10 cellular contexts compared by ENCODE assay signal in the genomic region with DNA sequence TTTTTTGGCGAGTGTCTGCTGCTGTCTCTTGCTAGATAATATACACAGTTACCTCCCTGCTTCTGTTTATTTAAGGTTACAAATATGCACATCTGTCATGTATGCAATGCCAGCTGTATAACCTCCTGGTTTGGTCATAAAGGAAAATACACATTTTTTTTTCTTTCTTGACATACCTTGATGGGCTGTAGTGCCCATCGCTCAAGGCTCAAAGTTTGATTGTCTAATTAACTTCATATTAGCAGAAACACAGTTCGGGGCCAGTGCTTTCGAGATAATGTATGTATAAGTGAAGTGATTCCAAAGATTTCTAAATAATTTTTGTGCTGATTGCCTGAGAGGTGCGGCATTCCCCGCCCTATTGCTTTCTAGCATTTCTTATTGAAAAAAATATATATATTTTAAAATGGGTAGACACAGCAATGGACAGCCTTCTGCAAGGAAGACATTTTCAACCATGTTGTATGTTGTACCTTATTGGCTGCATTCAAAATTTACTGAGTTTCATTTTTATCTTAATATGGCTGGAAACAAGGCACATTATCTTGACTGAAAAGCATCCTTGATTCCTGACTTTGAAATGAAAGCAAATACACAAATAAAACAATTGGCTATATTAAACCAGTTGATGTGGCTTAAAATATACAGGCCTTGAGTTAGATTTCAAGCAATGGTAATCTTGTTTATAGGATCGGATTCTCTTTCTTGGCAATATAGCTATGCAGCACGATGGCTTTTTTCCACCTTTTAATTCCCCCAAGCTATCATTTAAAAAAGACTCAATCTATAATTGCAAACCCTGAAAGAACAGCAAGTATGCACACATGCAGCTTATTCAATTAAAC.
DNase-seq lines count a peak whose midpoint lies in the region; ATAC-seq and TF ChIP-seq lines count a peak whose summit lies in the region.
"Had no signal": no experiment of that assay in that cellular context is flagged by ENCODE, and none has a peak within 500 bp of the region (broad histone marks: within the 10 kb centered on the region; RNA-seq: fewer than 3 reads in every experiment).

No MANE protein-coding gene starts in this region.

- TF ChIP-seq RAD21 in HCT116 (IDR thresholded peaks at IDR 0.05; ENCODE audit: low read depth), result no peak

- H3K9ac ChIP-seq in HCT116 (ENCODE audit: low read length), result no peak overlapping the region

- intact Hi-C loops in CD4-positive, alpha-beta T cell (cut with DNase I, micrococcal nuclease), result loop anchor here in 1 of 2 experiments (5.0 kb wide), 1 partner anchor 535 kb away; no protein-coding TSS in a partner anchor
- intact Hi-C loops in HCT116 (cut with micrococcal nuclease) (no loop called here), esophagus muscularis mucosa (cut with DNase I) (loop anchor here (5.0 kb wide), 1 partner anchor 535 kb away; no protein-coding TSS in a partner anchor)

- H3K27me3 ChIP-seq in CD4-positive, alpha-beta T cell (ENCODE audit: control insufficient read depth, insufficient read depth, low read length), result peaks cover 96% of the 10 kb centered on the region
- H3K27me3 ChIP-seq in HCT116 (ENCODE audit: insufficient read depth, low read length), result no peaks in the 10 kb centered on the region
- peaks cover 11 to 100% (median 91%) of the 10 kb centered on the region in 4 donors for H3K27me3 ChIP-seq in esophagus muscularis mucosa

- H3K36me3 ChIP-seq in HCT116 (ENCODE audit: control insufficient read depth in 1 of 2, insufficient read depth in 2 of 2, low read length in 2 of 2), result no peaks in the 10 kb centered on the region
- no peaks in the 10 kb centered on the region for H3K36me3 ChIP-seq in mesodermal cell (ENCODE audit: control insufficient read depth, insufficient read depth, low read length)
- H3K36me3 ChIP-seq in esophagus muscularis mucosa, result no peaks in the 10 kb centered on the region

- no peaks in the 10 kb centered on the region for H3K36me3 Mint-ChIP-seq in CD4-positive, alpha-beta T cell (ENCODE audit: low read depth)
- peaks cover 26% of the 10 kb centered on the region for H3K36me3 Mint-ChIP-seq in activated T-helper 17 cell treated with anti-CD3 and anti-CD28 coated beads, Interleukin-2, amount 50 U/mL, for 72 hours (ENCODE audit: low read depth)

- TF ChIP-seq CTCF in CD4-positive, alpha-beta T cell (IDR thresholded peaks at IDR 0.05), result no peak
- TF ChIP-seq CTCF in HCT116 (IDR thresholded peaks at IDR 0.05 in 2 of 3, conservative IDR thresholded peaks at IDR 0.05 in 1 of 3; ENCODE audit: borderline replicate concordance in 1 of 3, insufficient read depth in 1 of 3, low read depth in 2 of 3, low read length in 2 of 3), result no peak
- no peak for TF ChIP-seq CTCF in esophagus muscularis mucosa (IDR thresholded peaks at IDR 0.05)

- CTCF ChIA-PET in CD4-positive, alpha-beta T cell (lab: Charles Lee), result no interaction called here
- CTCF ChIA-PET in HCT116 (lab: Charles Lee), result interaction anchor here (1.3 kb wide), 1 partner anchor 536 kb away, joined by 3 read pairs; no protein-coding TSS in a partner anchor

- H3K4me1 ChIP-seq in HCT116 (ENCODE audit: control insufficient read depth in 1 of 2, insufficient read depth in 2 of 2, low read length in 2 of 2), result peaks cover 0 to 12% of the 10 kb centered on the region in 2 experiments; a peak in 2 of 4 replicates
- no peaks in the 10 kb centered on the region for H3K4me1 ChIP-seq in mesodermal cell (ENCODE audit: control insufficient read depth, insufficient read depth, low read length, poor library complexity, severe bottlenecking)
- peaks cover 35 to 51% (median 40%) of the 10 kb centered on the region in 4 donors for H3K4me1 ChIP-seq in esophagus muscularis mucosa

- peak overlapping the region; percentile 72 for H3K4me2 ChIP-seq in HCT116 (ENCODE audit: low read length)

- H3K27ac ChIP-seq in CD4-positive, alpha-beta T cell (ENCODE audit: low read depth, low read length), result no peak overlapping the region
- H3K27ac ChIP-seq in HCT116 (ENCODE audit: low read depth, low read length) (no peak overlapping the region), mesodermal cell (ENCODE audit: low read depth, low read length, severe bottlenecking) (no peak overlapping the region), esophagus muscularis mucosa (replicated peaks in 1 of 4) (no peak overlapping the region)

- no peaks in the 10 kb centered on the region for H3K79me2 ChIP-seq in HCT116 (ENCODE audit: insufficient read depth, low read length)

- H3K9me3 Mint-ChIP-seq in CD4-positive, alpha-beta T cell, result peaks cover 2% of the 10 kb centered on the region
- peaks cover 3% of the 10 kb centered on the region for H3K9me3 Mint-ChIP-seq in activated T-helper 17 cell treated with anti-CD3 and anti-CD28 coated beads, Interleukin-2, amount 50 U/mL, for 72 hours

- H3K4me3 Mint-ChIP-seq in CD4-positive, alpha-beta T cell, result peak overlapping the region; percentile 34
- peak overlapping the region; percentile 66 for H3K4me3 Mint-ChIP-seq in activated T-helper 17 cell treated with anti-CD3 and anti-CD28 coated beads, Interleukin-2, amount 50 U/mL, for 72 hours

- peaks cover 27% of the 10 kb centered on the region for H3K4me1 Mint-ChIP-seq in CD4-positive, alpha-beta T cell (ENCODE audit: low read depth)
- peaks cover 7% of the 10 kb centered on the region for H3K4me1 Mint-ChIP-seq in activated T-helper 17 cell treated with anti-CD3 and anti-CD28 coated beads, Interleukin-2, amount 50 U/mL, for 72 hours

- TF ChIP-seq POLR2A in HCT116 (IDR thresholded peaks at IDR 0.05; ENCODE audit: borderline replicate concordance, extremely low read depth, insufficient read depth, insufficient read length) (no peak), esophagus muscularis mucosa (IDR thresholded peaks at IDR 0.05; ENCODE audit: low read depth) (no peak)

- RAD21 ChIA-PET in HCT116 (lab: Charles Lee; ENCODE audit: low non-redundant PET in 1 of 2, low total read pairs in 2 of 2, uncharacterized antibody in 2 of 2, unreplicated experiment in 2 of 2), result no interaction called here

- no peaks in the 10 kb centered on the region for H3K9me3 ChIP-seq in CD4-positive, alpha-beta T cell (ENCODE audit: control insufficient read depth, low read length)
- no peaks in the 10 kb centered on the region for H3K9me3 ChIP-seq in HCT116 (ENCODE audit: control insufficient read depth in 1 of 2, insufficient read depth in 1 of 2, low read depth in 1 of 2, low read length in 2 of 2)
- H3K9me3 ChIP-seq in mesodermal cell (ENCODE audit: control insufficient read depth, low read length), result no peaks in the 10 kb centered on the region
- H3K9me3 ChIP-seq in esophagus muscularis mucosa, result no peaks in the 10 kb centered on the region

- TF ChIP-seq EP300 in esophagus muscularis mucosa (IDR thresholded peaks at IDR 0.05), result no peak

- WGBS in mesodermal cell (ENCODE audit: insufficient coverage in 2 of 2), 2 experiments, result 19 to 48% methylated on average over 2 of the region's 8 CpGs
- 35% methylated on average over 8 of the region's 8 CpGs for WGBS in esophagus muscularis mucosa

- H2AFZ ChIP-seq in HCT116 (ENCODE audit: low read depth, low read length, poor library complexity, severe bottlenecking), result no peak overlapping the region

- H3K4me3 ChIP-seq in HCT116 (replicated peaks in 1 of 2; ENCODE audit: low read depth in 1 of 2, low read length in 2 of 2) (peak overlapping the region; percentile 50 to 57), mesodermal cell (ENCODE audit: extremely low read depth, insufficient read depth, low read length, poor library complexity, severe bottlenecking) (peak overlapping the region; percentile 25), esophagus muscularis mucosa (no peak overlapping the region)

- no peaks in the 10 kb centered on the region for H3K9me2 ChIP-seq in HCT116 (ENCODE audit: insufficient read depth)

- TSS peak; percentile 54 for BruUV-seq in HCT116 (replicated peaks; lab: Mats Ljungman, UMichigan)

- peaks cover 90% of the 10 kb centered on the region for H3K27me3 Mint-ChIP-seq in CD4-positive, alpha-beta T cell
- peaks cover 66% of the 10 kb centered on the region for H3K27me3 Mint-ChIP-seq in activated T-helper 17 cell treated with anti-CD3 and anti-CD28 coated beads, Interleukin-2, amount 50 U/mL, for 72 hours

- no peak for ATAC-seq in CD4-positive, alpha-beta T cell (ENCODE audit: poor library complexity)
- ATAC-seq in HCT116 (no peak), GM19397 (IDR thresholded peaks at IDR 0.05; ENCODE audit: unreplicated experiment) (no peak), HG02678 (IDR thresholded peaks at IDR 0.05; ENCODE audit: unreplicated experiment) (no peak)
- ATAC-seq in activated T-helper 17 cell treated with anti-CD3 and anti-CD28 coated beads, Interleukin-2, amount 50 U/mL, for 72 hours (replicated peaks), result no peak
- ATAC-seq: left ventricle myocardium superior had no signal

- DNase-seq in CD4-positive, alpha-beta T cell, result no peak
- DNase-seq in HCT116 (ENCODE audit: low read depth, low spot score) (no peak), ureter (ENCODE audit: low spot score) (no peak), esophagus muscularis mucosa (ENCODE audit: extremely low spot score) (no peak)
- DNase-seq: central memory CD4-positive, alpha-beta T cell; left ventricle myocardium superior had no signal

- no peak overlapping the region for H3K27ac Mint-ChIP-seq in CD4-positive, alpha-beta T cell
- H3K27ac Mint-ChIP-seq in activated T-helper 17 cell treated with anti-CD3 and anti-CD28 coated beads, Interleukin-2, amount 50 U/mL, for 72 hours, result no peak overlapping the region

- no peaks in the 10 kb centered on the region for H4K20me1 ChIP-seq in HCT116 (ENCODE audit: insufficient read depth)

- POLR2A ChIA-PET in CD4-positive, alpha-beta T cell (lab: Charles Lee), result no interaction called here
- POLR2A ChIA-PET in HCT116 (lab: Charles Lee), result no interaction called here

TF ChIP-seq in HCT116, 20 proteins besides CTCF, POLR2A, EP300 and RAD21 (continues in another document):
- TF ChIP-seq ZBTB33 (IDR thresholded peaks at IDR 0.05; ENCODE audit: extremely low read depth, insufficient replicate concordance, low read length) (no peak), FOSL1 (IDR thresholded peaks at IDR 0.05; ENCODE audit: low read depth) (no peak), SP1 (IDR thresholded peaks at IDR 0.05; ENCODE audit: low read depth) (no peak), ZFX (IDR thresholded peaks at IDR 0.05) (no peak), EGR1 (IDR thresholded peaks at IDR 0.05; ENCODE audit: low read depth) (no peak)

Comparison
In these comparisons a context has a peak if more than half of its experiments do, and no peak if none do; other contexts are left out.
1. H3K4me3 ChIP-seq: peak in HCT116 (2 of 2) and mesodermal cell (single experiment); none in esophagus muscularis mucosa (0 of 4).